ENCODE assay signal across 14 cellular contexts in the genomic region with DNA sequence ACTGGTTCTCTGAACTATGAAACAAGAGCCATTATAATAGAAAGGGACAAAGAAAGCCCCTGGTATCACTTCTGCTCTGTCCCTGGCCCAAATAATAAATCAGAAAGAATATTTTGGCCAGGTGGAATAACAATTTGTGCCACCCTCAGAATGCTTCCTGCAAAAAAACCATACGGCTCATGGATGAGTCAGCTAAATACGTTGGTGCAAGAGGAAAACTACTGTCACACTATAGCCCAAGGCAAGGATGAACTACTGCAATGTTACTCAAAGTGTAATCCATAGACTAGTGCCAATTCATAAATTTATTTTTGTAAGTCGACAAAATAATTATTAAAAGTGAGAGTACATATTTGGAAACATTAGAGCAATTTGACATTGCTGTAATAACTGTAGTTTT.
"Had no signal": no experiment of that assay in that cellular context is flagged by ENCODE, and none has a peak within 500 bp of the region (broad histone marks: within the 10 kb centered on the region; RNA-seq: fewer than 3 reads in every experiment).

No MANE protein-coding gene starts in this region.

- H3K27ac ChIP-seq: pancreas, spleen, stomach, testis, upper lobe of left lung had no signal

- H3K9me3 ChIP-seq: mucosa of descending colon, pancreas, spleen, stomach, testis, upper lobe of left lung had no signal

- H3K36me3 ChIP-seq: pancreas, spleen, stomach, upper lobe of left lung had no signal

- H3K4me3 ChIP-seq: mucosa of descending colon, pancreas, spleen, stomach, testis, upper lobe of left lung had no signal

- FAIRE-seq: keratinocyte, pancreas had no signal

- H3K27me3 ChIP-seq: pancreas, spleen, stomach, testis, upper lobe of left lung had no signal

- H3K4me1 ChIP-seq: pancreas, spleen, testis had no signal

- DNase-seq: activated B cell treated with CpG ODN at 0.5 μM for 24 hours; activated CD4-positive, alpha-beta T cell treated with anti-CD3 and anti-CD28 coated beads, Interleukin-2, amount 10 ng/mL, durations not matched to agents 24 days and 14 days; activated gamma-delta T cell treated with Interleukin-2 at 50 U/mL for 16 hours; aorta; erythroblast; mucosa of descending colon; naive thymus-derived CD4-positive, alpha-beta T cell; pancreas; spleen; stimulated activated CD4-positive, alpha-beta T cell treated with anti-CD3 and anti-CD28 coated beads, Interleukin-1b, Interleukin-23, amount 100 ng/mL, for 48 hours; stomach; testis; upper lobe of left lung had no signal
